Comparison of ENCODE assay signal across 25 cellular contexts in the genomic region with DNA sequence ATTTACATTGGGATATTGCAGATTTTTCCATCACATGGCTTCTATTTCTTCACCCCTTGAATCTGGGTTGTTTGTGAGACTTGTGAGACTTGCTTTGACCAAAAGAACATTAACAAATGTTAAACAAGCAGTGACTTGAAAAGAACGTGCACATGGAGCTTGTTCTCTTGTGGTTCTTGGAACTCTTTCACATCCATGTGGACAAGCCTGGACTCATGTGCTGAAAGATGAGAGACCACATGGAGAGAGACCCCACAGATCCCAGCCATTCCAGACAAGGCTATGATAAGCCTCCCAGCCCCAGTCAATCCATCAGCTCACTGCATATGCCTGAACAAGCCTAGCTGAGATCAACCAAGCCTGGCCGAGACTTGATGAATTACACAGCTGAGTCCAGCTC.
"Had no signal": no experiment of that assay in that cellular context is flagged by ENCODE, and none has a peak within 500 bp of the region (broad histone marks: within the 10 kb centered on the region; RNA-seq: fewer than 3 reads in every experiment).

No MANE protein-coding gene starts in this region.

- H3K9ac ChIP-seq: parathyroid adenoma had no signal

- H3K4me2 ChIP-seq: smooth muscle cell had no signal

- H2AFZ ChIP-seq: parathyroid adenoma had no signal

- H3K36me3 ChIP-seq: lower lobe of right lung, neutrophil, suprapubic skin, thyroid gland, vagina had no signal

- FAIRE-seq: endothelial cell of umbilical vein, frontal cortex had no signal

- H3K4me3 ChIP-seq: coronary artery, lower lobe of right lung, smooth muscle cell, suprapubic skin, thyroid gland, vagina had no signal

- H3K27ac ChIP-seq: coronary artery, lower lobe of right lung, neutrophil, parathyroid adenoma, suprapubic skin, thyroid gland, vagina had no signal

- H3K4me1 ChIP-seq: lower lobe of right lung, parathyroid adenoma, suprapubic skin, thyroid gland, vagina had no signal

- DNase-seq: dermis blood vessel endothelial cell; effector memory CD4-positive, alpha-beta T cell; erythroblast; hypothalamus; immature natural killer cell; islet precursor cell; left ventricle myocardium superior; lower lobe of right lung; natural killer cell; stimulated activated CD4-positive, alpha-beta T cell treated with anti-CD3 and anti-CD28 coated beads, Interleukin-12 subunit alpha, Interleukin-12 subunit beta, amount 100 ng/mL, for 4 hours; stimulated activated CD4-positive, alpha-beta T cell treated with anti-CD3 and anti-CD28 coated beads, Interleukin-1b, Interleukin-23, amount 100 ng/mL, for 48 hours; stimulated activated CD4-positive, alpha-beta T cell treated with anti-CD3 and anti-CD28 coated beads, Interleukin-4, amount 100 ng/mL, for 1 hour; stimulated activated CD8-positive, alpha-beta memory T cell treated with anti-CD3 and anti-CD28 coated beads, Interleukin-4, amount 100 ng/mL, for 48 hours; stimulated activated naive CD4-positive, alpha-beta T cell; stimulated activated naive CD8-positive, alpha-beta T cell treated with anti-CD3 and anti-CD28 coated beads, Interleukin-15, amount 100 ng/mL, for 72 hours; thyroid gland; trophoblast cell had no signal

- H3K79me2 ChIP-seq: parathyroid adenoma had no signal

- H3K27me3 ChIP-seq: neutrophil, suprapubic skin, thyroid gland, vagina had no signal

- H3K9me3 ChIP-seq: lower lobe of right lung, neutrophil, suprapubic skin, thyroid gland, vagina had no signal
